16 cellular contexts compared by ENCODE assay signal in the genomic region with DNA sequence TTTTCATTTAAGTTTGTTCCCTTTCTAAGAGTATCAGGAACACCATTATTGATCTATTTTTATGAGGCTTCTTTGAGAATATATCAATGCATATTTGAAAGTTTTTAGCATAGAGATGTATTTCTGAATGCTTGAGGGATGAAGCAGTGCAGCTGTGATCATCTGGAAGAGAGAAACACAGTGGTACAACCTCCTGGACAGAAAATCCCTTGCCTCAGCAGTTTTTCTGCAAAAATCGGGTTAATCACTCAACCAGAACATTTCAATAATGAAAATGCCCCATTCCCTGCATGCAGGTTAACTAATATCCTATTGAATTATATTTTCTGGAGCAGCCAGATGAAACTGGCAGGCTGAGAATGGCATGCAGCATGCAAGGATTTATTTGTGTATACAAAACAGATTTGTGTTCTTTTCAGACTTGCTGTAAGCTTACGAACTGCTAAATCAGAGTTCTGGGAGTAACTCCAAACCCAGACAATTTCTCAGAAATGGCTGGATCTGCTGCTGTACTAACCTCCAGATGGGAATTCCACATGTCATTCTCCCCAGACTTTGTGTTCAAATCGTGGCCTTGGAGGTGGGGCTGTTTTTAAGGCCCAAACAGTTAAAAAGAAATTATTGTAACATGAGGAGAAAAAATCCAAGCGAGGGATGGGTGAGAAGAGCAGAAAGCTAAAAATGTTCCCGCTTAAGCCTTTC. TPM values are rescaled to one million over a fixed set of nuclear protein-coding genes. Genes with fewer than 3 reads are reported as not detected.
DNase-seq lines count a peak whose midpoint lies in the region; ATAC-seq and TF ChIP-seq lines count a peak whose summit lies in the region.
"Had no signal": no experiment of that assay in that cellular context is flagged by ENCODE, and none has a peak within 500 bp of the region (broad histone marks: within the 10 kb centered on the region; RNA-seq: fewer than 3 reads in every experiment).

No MANE protein-coding gene starts in this region.

- no peak overlapping the region for H3K4me3 Mint-ChIP-seq in CD4-positive, alpha-beta memory T cell
- no peak overlapping the region for H3K4me3 Mint-ChIP-seq in CD14-positive monocyte
- H3K4me3 Mint-ChIP-seq: activated CD4-positive, alpha-beta memory T cell treated with anti-CD3 and anti-CD28 coated beads for 36 hours; effector memory CD8-positive, alpha-beta T cell had no signal

- 58% methylated on average over 5 of the region's 5 CpGs for WGBS in right cardiac atrium

- H3K4me3 ChIP-seq in BLaER1 treated with 17β-estradiol and CSF1 and Interleukin-3, amounts not matched to agents 10 nM and 100 nM: no peak overlapping the region
- peak overlapping the region; percentile 3 for H3K4me3 ChIP-seq in coronary artery
- no peak overlapping the region for H3K4me3 ChIP-seq in right cardiac atrium (ENCODE audit: low read length)
- no peak overlapping the region for H3K4me3 ChIP-seq in CD4-positive, alpha-beta memory T cell (ENCODE audit: low read length in 2 of 2)
- H3K4me3 ChIP-seq in dorsolateral prefrontal cortex: peak overlapping the region in 17 of 59 donors; percentile 0 to 35 (median 13)
- H3K4me3 ChIP-seq: SK-N-MC had no signal

- no peak for TF ChIP-seq CTCF in coronary artery (IDR thresholded peaks at IDR 0.05)
- no peak for TF ChIP-seq CTCF in dorsolateral prefrontal cortex (IDR thresholded peaks at IDR 0.05 in 54 of 56, conservative IDR thresholded peaks at IDR 0.05 in 2 of 56; ENCODE audit: low read depth in 1 of 56, partially characterized antibody in 56 of 56)
- TF ChIP-seq CTCF in CD14-positive monocyte (IDR thresholded peaks at IDR 0.05): no peak

- H3K4me1 Mint-ChIP-seq in CD4-positive, alpha-beta memory T cell: peaks cover 5 to 18% (median 10%) of the 10 kb centered on the region in 4 donors
- peaks cover 71% of the 10 kb centered on the region for H3K4me1 Mint-ChIP-seq in CD14-positive monocyte

- no peaks in the 10 kb centered on the region for H3K9me3 Mint-ChIP-seq in CD4-positive, alpha-beta memory T cell
- no peaks in the 10 kb centered on the region for H3K9me3 Mint-ChIP-seq in CD14-positive monocyte
- H3K9me3 Mint-ChIP-seq: activated CD4-positive, alpha-beta memory T cell treated with anti-CD3 and anti-CD28 coated beads for 36 hours; effector memory CD8-positive, alpha-beta T cell had no signal

- peaks cover 0 to 39% of the 10 kb centered on the region in 2 donors for H3K36me3 Mint-ChIP-seq in CD4-positive, alpha-beta memory T cell
- H3K36me3 Mint-ChIP-seq in CD14-positive monocyte: peaks cover 3 to 4% of the 10 kb centered on the region in 2 donors
- H3K36me3 Mint-ChIP-seq: activated CD4-positive, alpha-beta memory T cell treated with anti-CD3 and anti-CD28 coated beads for 36 hours had no signal

- no peak overlapping the region for H3K27ac ChIP-seq in BLaER1 treated with 17β-estradiol and CSF1 and Interleukin-3, amounts not matched to agents 10 nM and 100 nM
- peak overlapping the region; percentile 9 to 48 for H3K27ac ChIP-seq in coronary artery
- H3K27ac ChIP-seq in right cardiac atrium (ENCODE audit: low read length): no peak overlapping the region
- H3K27ac ChIP-seq in CD4-positive, alpha-beta memory T cell (ENCODE audit: low read depth, low read length): no peak overlapping the region
- peak overlapping the region in 25 of 59 donors; percentile 9 to 75 (median 48) for H3K27ac ChIP-seq in dorsolateral prefrontal cortex
- H3K27ac ChIP-seq: SK-N-MC had no signal

- H3K36me3 ChIP-seq in BLaER1 treated with 17β-estradiol and CSF1 and Interleukin-3, amounts not matched to agents 10 nM and 100 nM: peaks cover 0 to 20% (median 0%) of the 10 kb centered on the region in 11 experiments; a peak in 1 of 22 replicates
- H3K36me3 ChIP-seq in CD4-positive, alpha-beta memory T cell (ENCODE audit: insufficient read depth, low read length): no peaks in the 10 kb centered on the region
- H3K36me3 ChIP-seq: BE2C had no signal

- H3K27me3 ChIP-seq in BLaER1 treated with 17β-estradiol and CSF1 and Interleukin-3, amounts not matched to agents 10 nM and 100 nM: no peaks in the 10 kb centered on the region
- H3K27me3 ChIP-seq in right cardiac atrium (ENCODE audit: control insufficient read depth, insufficient read depth) (no peaks in the 10 kb centered on the region), dorsolateral prefrontal cortex (no peaks in the 10 kb centered on the region)
- H3K27me3 ChIP-seq in CD4-positive, alpha-beta memory T cell (ENCODE audit: insufficient read depth, low read length): no peaks in the 10 kb centered on the region

- no peak for DNase-seq in coronary artery (ENCODE audit: low spot score)
- peak in 1 of 3 donors; percentile 60 for DNase-seq in right cardiac atrium
- DNase-seq in sciatic nerve (ENCODE audit: low spot score): no peak
- no peak for DNase-seq in CD4-positive, alpha-beta memory T cell
- DNase-seq in dorsolateral prefrontal cortex: no peak
- DNase-seq in CD14-positive monocyte (ENCODE audit: low spot score): no peak
- DNase-seq: activated CD4-positive, alpha-beta memory T cell treated with anti-CD3 and anti-CD28 coated beads for 36 hours; BE2C; DMS79 treated with DMSO at 0.1 percent for 48 hours; effector memory CD8-positive, alpha-beta T cell; MV-4-11; NCI-H345 had no signal

- CTCF ChIA-PET in CD4-positive, alpha-beta memory T cell (lab: Charles Lee; ENCODE audit: partially characterized antibody): no interaction called here

- H3K27ac Mint-ChIP-seq in CD4-positive, alpha-beta memory T cell: no peak overlapping the region
- no peak overlapping the region for H3K27ac Mint-ChIP-seq in CD14-positive monocyte
- H3K27ac Mint-ChIP-seq: activated CD4-positive, alpha-beta memory T cell treated with anti-CD3 and anti-CD28 coated beads for 36 hours; effector memory CD8-positive, alpha-beta T cell had no signal

- H3K9me3 ChIP-seq in BLaER1 treated with 17β-estradiol and CSF1 and Interleukin-3, amounts not matched to agents 10 nM and 100 nM (replicated peaks in 1 of 11): peaks cover 0 to 13% (median 5%) of the 10 kb centered on the region in 11 experiments; a peak in 6 of 22 replicates
- no peaks in the 10 kb centered on the region for H3K9me3 ChIP-seq in right cardiac atrium (ENCODE audit: control insufficient read depth, low read length)
- no peaks in the 10 kb centered on the region for H3K9me3 ChIP-seq in CD4-positive, alpha-beta memory T cell (ENCODE audit: control insufficient read depth in 1 of 2, low read length in 2 of 2)
- H3K9me3 ChIP-seq: BE2C had no signal

- no peaks in the 10 kb centered on the region for H3K27me3 Mint-ChIP-seq in CD4-positive, alpha-beta memory T cell
- peaks cover 0 to 1% (median 0%) of the 10 kb centered on the region in 3 donors for H3K27me3 Mint-ChIP-seq in CD14-positive monocyte (ENCODE audit: low read depth in 3 of 3)
- H3K27me3 Mint-ChIP-seq: activated CD4-positive, alpha-beta memory T cell treated with anti-CD3 and anti-CD28 coated beads for 36 hours; effector memory CD8-positive, alpha-beta T cell had no signal

- peak overlapping the region in 10 of 11 experiments; percentile 3 to 80 (median 25); a peak in 14 of 22 replicates for H3K4me2 ChIP-seq in BLaER1 treated with 17β-estradiol and CSF1 and Interleukin-3, amounts not matched to agents 10 nM and 100 nM

- H3K9ac ChIP-seq in BLaER1 treated with 17β-estradiol and CSF1 and Interleukin-3, amounts not matched to agents 10 nM and 100 nM: no peak overlapping the region

- H3K4me1 ChIP-seq in BLaER1 treated with 17β-estradiol and CSF1 and Interleukin-3, amounts not matched to agents 10 nM and 100 nM: peaks cover 49 to 97% (median 58%) of the 10 kb centered on the region in 10 experiments
- peaks cover 3% of the 10 kb centered on the region for H3K4me1 ChIP-seq in right cardiac atrium (ENCODE audit: control insufficient read depth, insufficient read depth, low read length)
- H3K4me1 ChIP-seq in CD4-positive, alpha-beta memory T cell (ENCODE audit: insufficient read depth, low read length): peaks cover 6% of the 10 kb centered on the region
- H3K4me1 ChIP-seq: BE2C had no signal

- POLR2A ChIA-PET in CD4-positive, alpha-beta memory T cell (lab: Charles Lee; ENCODE audit: partially characterized antibody): no interaction called here

- H4K20me1 ChIP-seq in BLaER1 treated with 17β-estradiol and CSF1 and Interleukin-3, amounts not matched to agents 10 nM and 100 nM: 0 out of 22 replicates have a peak, but pooled peaks cover 0 to 3% (median 0%) of the 10 kb centered on the region in 11 experiments

- ATAC-seq in right cardiac atrium (peak; percentile 43 to 85), sciatic nerve (peak; percentile 92), GM18861 (IDR thresholded peaks at IDR 0.05; ENCODE audit: unreplicated experiment) (no peak)
- ATAC-seq: effector memory CD8-positive, alpha-beta T cell; left lobe of liver had no signal

- intact Hi-C loops in right cardiac atrium (cut with DNase I): no loop called here
- intact Hi-C loops in sciatic nerve (cut with DNase I): no loop called here
- intact Hi-C loops in CD4-positive, alpha-beta memory T cell (cut with micrococcal nuclease): no loop called here
- intact Hi-C loops in dorsolateral prefrontal cortex (cut with DNase I): no loop called here
- intact Hi-C loops in CD14-positive monocyte (cut with micrococcal nuclease): no loop called here

RNA-seq across cellular contexts. Expression of gene SLC9A9, which starts 39.1 kb away (rescaled TPM):
- total RNA-seq in right cardiac atrium (10 to 100 TPM in 1 of 4 donors, 1 to 10 TPM in 3; 8.3 to 14.9 (median 9.6) TPM), sciatic nerve (16.0 TPM), dorsolateral prefrontal cortex (10 to 100 TPM; 12.3 to 54.8 (median 25.0) TPM)
- polyA plus RNA-seq in right cardiac atrium (3.6 TPM), CD14-positive monocyte (10 to 100 TPM; 27.0 to 32.8 TPM)
- total RNA-seq in CD4-positive, alpha-beta memory T cell: 10 to 100 TPM; 30.8 to 34.8 TPM
- 10 to 100 TPM; 34.0 to 35.5 TPM for polyA plus RNA-seq in CD4-positive, alpha-beta memory T cell

Comparison
In these comparisons a context has a peak if more than half of its experiments do, and no peak if none do; other contexts are left out.
1. H3K27ac ChIP-seq: peak in coronary artery (2 of 2); none in BLaER1 treated with 17β-estradiol and CSF1 and Interleukin-3, amounts not matched to agents 10 nM and 100 nM (0 of 11), right cardiac atrium (single experiment) and CD4-positive, alpha-beta memory T cell (single experiment).